In the genomic region with DNA sequence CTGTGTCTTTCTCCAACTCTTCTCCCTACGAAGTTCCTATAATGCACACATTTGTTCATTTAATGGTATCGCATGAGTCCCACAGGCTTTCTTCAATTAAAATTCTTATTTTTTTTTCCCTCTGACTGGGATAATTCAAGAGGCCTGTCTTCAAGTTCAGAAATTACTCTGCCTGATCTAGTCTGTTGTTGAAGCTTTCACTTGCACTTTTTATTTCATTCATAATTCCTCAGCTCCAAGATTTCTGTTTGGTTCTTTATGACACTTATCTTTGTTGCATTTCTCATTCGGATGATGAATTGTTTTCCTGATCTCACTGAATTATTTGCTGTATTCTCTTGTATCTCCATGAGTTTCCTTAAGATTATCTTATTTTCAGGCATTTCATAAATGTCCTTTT, we compare ENCODE assay signal across 28 cellular contexts.
"Had no signal": no experiment of that assay in that cellular context is flagged by ENCODE, and none has a peak within 500 bp of the region (broad histone marks: within the 10 kb centered on the region; RNA-seq: fewer than 3 reads in every experiment).

No MANE protein-coding gene starts in this region.

- H3K4me2 ChIP-seq: neural progenitor cell, smooth muscle cell had no signal

- ATAC-seq: natural killer cell; psoas muscle; right cardiac atrium; sciatic nerve; stimulated activated memory B cell treated with anti-CD40 and anti-IgM and Interleukin-4, amounts not matched to agents 10 μg/mL and 1 μg/mL and 100 μg/mL, for 72 hours; stimulated activated naive CD8-positive, alpha-beta T cell treated with anti-CD3 and anti-CD28 coated beads, Interleukin-15, amount 100 ng/mL, for 72 hours; stimulated activated naive CD8-positive, alpha-beta T cell treated with anti-CD3 and anti-CD28 coated beads, Interleukin-15, Interleukin-2, amounts not matched to agents 100 U/mL and 50 U/mL, for 24 hours; upper lobe of right lung had no signal

- H3K9ac ChIP-seq: neural progenitor cell, parathyroid adenoma had no signal

- H3K4me1 ChIP-seq: neural progenitor cell, parathyroid adenoma, spleen, suprapubic skin, testis, transverse colon, upper lobe of right lung, uterus had no signal

- H3K36me3 ChIP-seq: neural progenitor cell, ovary, transverse colon, upper lobe of right lung, uterus had no signal

- DNase-seq: natural killer cell; occipital lobe; ovary; posterior cingulate gyrus; psoas muscle; right cardiac atrium; spleen; stimulated activated CD4-positive, alpha-beta T cell treated with anti-CD3 and anti-CD28 coated beads, Interleukin-12 subunit alpha, Interleukin-12 subunit beta, amount 100 ng/mL, for 4 hours; stimulated activated CD4-positive, alpha-beta T cell treated with anti-CD3 and anti-CD28 coated beads, Interleukin-1b, Interleukin-23, amount 100 ng/mL, for 48 hours; stimulated activated CD4-positive, alpha-beta T cell treated with anti-CD3 and anti-CD28 coated beads, Interleukin-4, amount 100 ng/mL, for 1 hour; stimulated activated CD4-positive, alpha-beta T cell treated with anti-CD3 and anti-CD28 coated beads, Interleukin-4, amount 100 ng/mL, for 4 hours; stimulated activated CD8-positive, alpha-beta memory T cell treated with anti-CD3 and anti-CD28 coated beads, Interleukin-4, amount 100 ng/mL, for 48 hours; stimulated activated naive CD4-positive, alpha-beta T cell; stimulated activated naive CD8-positive, alpha-beta T cell treated with anti-CD3 and anti-CD28 coated beads, Interleukin-15, amount 100 ng/mL, for 72 hours; stimulated activated naive CD8-positive, alpha-beta T cell treated with anti-CD3 and anti-CD28 coated beads, Interleukin-15, Interleukin-2, amounts not matched to agents 100 U/mL and 50 U/mL, for 24 hours; substantia nigra; testis; tibial artery; transverse colon; upper lobe of right lung; uterus had no signal

- H3K9me3 ChIP-seq: ovary, psoas muscle, testis had no signal

- H3K27me3 ChIP-seq: neural progenitor cell, ovary, spleen, suprapubic skin, testis, tibial artery, transverse colon, upper lobe of right lung, uterus had no signal

- H2AFZ ChIP-seq: neural progenitor cell, parathyroid adenoma had no signal

- H3K27ac ChIP-seq: neural progenitor cell, ovary, parathyroid adenoma, psoas muscle, skin epidermis, spleen, suprapubic skin, testis, tibial artery, transverse colon, upper lobe of right lung, uterus had no signal

- H3K4me3 ChIP-seq: neural progenitor cell, ovary, psoas muscle, skin epidermis, smooth muscle cell, spleen, suprapubic skin, testis, tibial artery, transverse colon, upper lobe of right lung, uterus had no signal

- H3K79me2 ChIP-seq: parathyroid adenoma had no signal
